ENCODE assay signal across 25 cellular contexts in the genomic region with DNA sequence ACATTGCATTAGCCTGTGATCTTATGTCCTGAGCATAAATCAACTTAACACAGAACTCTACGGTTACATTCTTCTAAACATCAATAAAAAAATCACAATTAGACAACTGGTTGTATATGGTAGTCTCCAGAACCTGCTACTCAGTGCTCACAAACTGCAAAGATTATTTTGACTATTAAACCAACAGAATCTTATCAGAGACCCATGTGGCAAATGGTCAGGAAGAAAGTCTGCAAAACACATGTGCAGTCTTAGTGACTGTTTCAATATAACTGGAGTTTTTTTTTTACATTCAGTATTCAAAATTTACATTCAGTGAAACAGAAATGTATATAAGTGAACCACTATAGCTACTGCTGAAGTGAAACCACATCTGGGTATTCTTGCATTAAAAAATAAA. TPM values are rescaled to one million over a fixed set of nuclear protein-coding genes. Genes with fewer than 3 reads are reported as not detected.
DNase-seq lines count a peak whose midpoint lies in the region; ATAC-seq, FAIRE-seq and TF ChIP-seq lines count a peak whose summit lies in the region.
"Had no signal": no experiment of that assay in that cellular context is flagged by ENCODE, and none has a peak within 500 bp of the region (broad histone marks: within the 10 kb centered on the region; RNA-seq: fewer than 3 reads in every experiment).

No MANE protein-coding gene starts in this region.

- H3K4me3 ChIP-seq in A549 (no peak overlapping the region), OCI-LY1 (ENCODE audit: low read depth, low read length, poor library complexity, severe bottlenecking) (peak overlapping the region; percentile 63), neuronal stem cell (ENCODE audit: low read length in 2 of 2) (no peak overlapping the region)
- H3K4me3 ChIP-seq: BLaER1 treated with 17β-estradiol and CSF1 and Interleukin-3, amounts not matched to agents 10 nM and 100 nM; GM23338 had no signal

- H2AFZ ChIP-seq in OCI-LY1 (ENCODE audit: low read length), result peak overlapping the region; percentile 6; the same call in 1 of the 2 replicates
- no peak overlapping the region for H2AFZ ChIP-seq in neuronal stem cell (ENCODE audit: low read length)
- H2AFZ ChIP-seq: GM23338 had no signal

- H4K8ac ChIP-seq in neuronal stem cell (ENCODE audit: low read depth, low read length), result no peak overlapping the region

- ATAC-seq in A549, result no peak
- no peak for ATAC-seq in HG03354 (IDR thresholded peaks at IDR 0.05; ENCODE audit: poor library complexity, severe bottlenecking, unreplicated experiment)
- ATAC-seq: GM23338 had no signal

- H2BK5ac ChIP-seq in neuronal stem cell (ENCODE audit: low read length), result no peak overlapping the region

- no peak for TF ChIP-seq RAD21 in A549 (conservative IDR thresholded peaks at IDR 0.05 in 1 of 2, IDR thresholded peaks at IDR 0.05 in 1 of 2)

- no peaks in the 10 kb centered on the region for H3K9me2 ChIP-seq in OCI-LY1 (ENCODE audit: low read depth, low read length)

- no peak overlapping the region for H3K4me2 ChIP-seq in A549
- peak overlapping the region; percentile 68 for H3K4me2 ChIP-seq in OCI-LY1 (ENCODE audit: low read length)
- no peak overlapping the region for H3K4me2 ChIP-seq in neuronal stem cell (ENCODE audit: insufficient read depth, low read length, poor library complexity, severe bottlenecking)
- H3K4me2 ChIP-seq: BLaER1 treated with 17β-estradiol and CSF1 and Interleukin-3, amounts not matched to agents 10 nM and 100 nM; GM23338 had no signal

- no peaks in the 10 kb centered on the region for H3K9me3 ChIP-seq in A549
- H3K9me3 ChIP-seq in OCI-LY1 (ENCODE audit: low read length), result no peaks in the 10 kb centered on the region
- H3K9me3 ChIP-seq in neuronal stem cell (replicated peaks in 1 of 2; ENCODE audit: control insufficient read depth in 2 of 2, insufficient read depth in 1 of 2, low read depth in 1 of 2, low read length in 2 of 2), result peaks cover 0 to 35% of the 10 kb centered on the region in 2 donors
- H3K9me3 ChIP-seq: BE2C; BLaER1 treated with 17β-estradiol and CSF1 and Interleukin-3, amounts not matched to agents 10 nM and 100 nM had no signal

- no peak for DNase-seq in A549 (ENCODE audit: low read depth in 1 of 2, low spot score in 1 of 2)
- peak; percentile 39 for DNase-seq in OCI-M1 (lab: John Stamatoyannopoulos, UW)
- DNase-seq in left kidney (ENCODE audit: low read depth, low spot score), result peak; percentile 34
- DNase-seq in neuronal stem cell (ENCODE audit: low spot score), result no peak
- no peak for DNase-seq in islet precursor cell
- no peak for DNase-seq in SW480 (ENCODE audit: low spot score)
- DNase-seq: ACHN; AML-193; BE2C; CD4-positive, alpha-beta T cell; CD8-positive, alpha-beta memory T cell; DMS53; DMS79 treated with DMSO at 0.1 percent for 48 hours; GF-D8; H9; HFFc6 had no signal

- H3K27ac ChIP-seq in A549 (no peak overlapping the region), OCI-LY1 (ENCODE audit: low read depth, low read length, poor library complexity, severe bottlenecking) (peak overlapping the region; percentile 95), neuronal stem cell (replicated peaks; ENCODE audit: low read length) (no peak overlapping the region)
- H3K27ac ChIP-seq: 22Rv1; BLaER1 treated with 17β-estradiol and CSF1 and Interleukin-3, amounts not matched to agents 10 nM and 100 nM had no signal

- no peak overlapping the region for H3K18ac ChIP-seq in neuronal stem cell (ENCODE audit: low read length)

- no peak overlapping the region for H2BK12ac ChIP-seq in neuronal stem cell (ENCODE audit: low read length)

- 80% methylated on average over 1 of the region's 1 CpG for WGBS in A549 (ENCODE audit: missing lambda C conversion rate)
- no CpG with 5 or more reads among the region's 1 CpG for WGBS in neuronal stem cell (ENCODE audit: extremely low coverage in 2 of 2, insufficient read length in 2 of 2, insufficient replicate concordance in 1 of 2), 2 donors

- TF ChIP-seq EP300 in A549 (IDR thresholded peaks at IDR 0.05), result no peak

- H3K23ac ChIP-seq in neuronal stem cell (ENCODE audit: low read depth, low read length, poor library complexity), result no peak overlapping the region

- no peak overlapping the region for H2BK15ac ChIP-seq in neuronal stem cell (ENCODE audit: low read length)

- H2BK120ac ChIP-seq in neuronal stem cell (ENCODE audit: low read depth, low read length), result no peak overlapping the region

- H4K20me1 ChIP-seq in OCI-LY1 (ENCODE audit: insufficient read depth, low read length), result no peaks in the 10 kb centered on the region
- H4K20me1 ChIP-seq: BLaER1 treated with 17β-estradiol and CSF1 and Interleukin-3, amounts not matched to agents 10 nM and 100 nM had no signal

- no peak for TF ChIP-seq POLR2A in A549 (IDR thresholded peaks at IDR 0.05; ENCODE audit: low read length)

- H3K27me3 ChIP-seq in OCI-LY1 (ENCODE audit: insufficient read depth, low read length) (no peaks in the 10 kb centered on the region), neuronal stem cell (ENCODE audit: control insufficient read depth in 3 of 3, insufficient read depth in 3 of 3, low read depth in 1 of 3, low read length in 3 of 3) (no peaks in the 10 kb centered on the region)
- H3K27me3 ChIP-seq: BE2C; BLaER1 treated with 17β-estradiol and CSF1 and Interleukin-3, amounts not matched to agents 10 nM and 100 nM had no signal

- H2AK5ac ChIP-seq in neuronal stem cell (ENCODE audit: low read depth, low read length), result no peak overlapping the region

- H4K91ac ChIP-seq in neuronal stem cell (ENCODE audit: low read depth, low read length, poor library complexity), result no peak overlapping the region

- H3K79me2 ChIP-seq in OCI-LY1 (ENCODE audit: insufficient read depth, low read length), result peaks cover 16% of the 10 kb centered on the region; the same call in 1 of the 2 replicates

- TF ChIP-seq CTCF in A549 (IDR thresholded peaks at IDR 0.05), result no peak
- TF ChIP-seq CTCF in OCI-LY1 (IDR thresholded peaks at IDR 0.05; ENCODE audit: low read length), result no peak

- POLR2A ChIA-PET in A549 (lab: Yijun Ruan, JAX), result no interaction called here

- peak overlapping the region; percentile 69 for H3K9ac ChIP-seq in OCI-LY1 (ENCODE audit: low read length)
- no peak overlapping the region for H3K9ac ChIP-seq in neuronal stem cell (ENCODE audit: low read depth, low read length, poor library complexity)
- H3K9ac ChIP-seq: BLaER1 treated with 17β-estradiol and CSF1 and Interleukin-3, amounts not matched to agents 10 nM and 100 nM had no signal

- H3F3A ChIP-seq in OCI-LY1 (ENCODE audit: insufficient read depth, low read length), result no peaks in the 10 kb centered on the region

- CTCF ChIA-PET in A549 (lab: Yijun Ruan, JAX), result interaction anchor here (1.2 kb wide), 1 partner anchor 10 kb away, joined by 4 read pairs; no protein-coding TSS in a partner anchor

- H3K79me1 ChIP-seq in neuronal stem cell (ENCODE audit: low read depth, low read length), result no peaks in the 10 kb centered on the region

- FAIRE-seq in A549 (lab: Jason Lieb, UNC), result peak; percentile 93
- FAIRE-seq: A204.1, GM12891, GM18507 had no signal

- no peak overlapping the region for H3K14ac ChIP-seq in neuronal stem cell (ENCODE audit: low read length)

- no peak overlapping the region for H3K4ac ChIP-seq in neuronal stem cell (ENCODE audit: low read length)

- H3K4me1 ChIP-seq in A549 (no peaks in the 10 kb centered on the region), OCI-LY1 (ENCODE audit: insufficient read depth, low read length, severe bottlenecking) (peaks cover 94% of the 10 kb centered on the region), neuronal stem cell (ENCODE audit: control insufficient read depth in 2 of 2, insufficient read depth in 1 of 2, low read depth in 1 of 2, low read length in 2 of 2) (peaks cover 0 to 2% of the 10 kb centered on the region in 2 donors)
- H3K4me1 ChIP-seq: BE2C; BLaER1 treated with 17β-estradiol and CSF1 and Interleukin-3, amounts not matched to agents 10 nM and 100 nM had no signal

- H3K36me3 ChIP-seq in OCI-LY1 (ENCODE audit: insufficient read depth, low read length) (no peaks in the 10 kb centered on the region; the same call in 1 of the 2 replicates), neuronal stem cell (replicated peaks in 1 of 2; ENCODE audit: control insufficient read depth in 2 of 2, insufficient read depth in 2 of 2, low read length in 2 of 2) (peaks cover 30 to 100% of the 10 kb centered on the region in 2 donors)
- H3K36me3 ChIP-seq: BLaER1 treated with 17β-estradiol and CSF1 and Interleukin-3, amounts not matched to agents 10 nM and 100 nM had no signal

TF ChIP-seq in A549, 52 proteins besides CTCF, POLR2A, EP300 and RAD21 (continues in another document):
- TF ChIP-seq, protein P1, sequence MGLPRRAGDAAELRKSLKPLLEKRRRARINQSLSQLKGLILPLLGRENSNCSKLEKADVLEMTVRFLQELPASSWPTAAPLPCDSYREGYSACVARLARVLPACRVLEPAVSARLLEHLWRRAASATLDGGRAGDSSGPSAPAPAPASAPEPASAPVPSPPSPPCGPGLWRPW (IDR thresholded peaks at IDR 0.05), result no peak
- TF ChIP-seq BHLHE40 (IDR thresholded peaks at IDR 0.05; ENCODE audit: low read depth, low read length), result no peak
- no peak for TF ChIP-seq CBX8 (IDR thresholded peaks at IDR 0.05)
- TF ChIP-seq KDM1A (IDR thresholded peaks at IDR 0.05; ENCODE audit: low read depth), result no peak
- TF ChIP-seq MAFK (IDR thresholded peaks at IDR 0.05; ENCODE audit: partially characterized antibody), result no peak
- TF ChIP-seq, protein P2, sequence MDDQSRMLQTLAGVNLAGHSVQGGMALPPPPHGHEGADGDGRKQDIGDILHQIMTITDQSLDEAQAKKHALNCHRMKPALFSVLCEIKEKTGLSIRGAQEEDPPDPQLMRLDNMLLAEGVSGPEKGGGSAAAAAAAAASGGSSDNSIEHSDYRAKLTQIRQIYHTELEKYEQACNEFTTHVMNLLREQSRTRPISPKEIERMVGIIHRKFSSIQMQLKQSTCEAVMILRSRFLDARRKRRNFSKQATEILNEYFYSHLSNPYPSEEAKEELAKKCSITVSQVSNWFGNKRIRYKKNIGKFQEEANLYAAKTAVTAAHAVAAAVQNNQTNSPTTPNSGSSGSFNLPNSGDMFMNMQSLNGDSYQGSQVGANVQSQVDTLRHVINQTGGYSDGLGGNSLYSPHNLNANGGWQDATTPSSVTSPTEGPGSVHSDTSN (IDR thresholded peaks at IDR 0.05), result no peak
- TF ChIP-seq, protein P3, sequence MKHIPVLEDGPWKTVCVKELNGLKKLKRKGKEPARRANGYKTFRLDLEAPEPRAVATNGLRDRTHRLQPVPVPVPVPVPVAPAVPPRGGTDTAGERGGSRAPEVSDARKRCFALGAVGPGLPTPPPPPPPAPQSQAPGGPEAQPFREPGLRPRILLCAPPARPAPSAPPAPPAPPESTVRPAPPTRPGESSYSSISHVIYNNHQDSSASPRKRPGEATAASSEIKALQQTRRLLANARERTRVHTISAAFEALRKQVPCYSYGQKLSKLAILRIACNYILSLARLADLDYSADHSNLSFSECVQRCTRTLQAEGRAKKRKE (CRISPR knock-in tag; IDR thresholded peaks at IDR 0.05; ENCODE audit: low read depth), result no peak

RNA-seq across cellular contexts. Expression of a gene that starts 27.3 kb away (rescaled TPM):
- polyA plus RNA-seq in A549 (2011; rRNA removed) (13.8 and 13.9 TPM in 2 replicates), A549 (2017; fragmentation: RNase III; extraction: RNeasy Plus Mini Kit Qiagen cat#74134 plus additional on column Dnase treatment) (6.1 to 6.6 TPM (median 6.3 TPM) in 3 replicates)
- 2.5 and 3.0 TPM in 2 replicates for polyA plus RNA-seq in A549 (2012; cell fraction: cytosol; rRNA removed)
- 1.2 and 1.4 TPM in 2 replicates for polyA plus RNA-seq in A549 (2012; cell fraction: nucleus; rRNA removed)
- 8.7 and 10.6 TPM in 2 replicates for polyA minus RNA-seq in A549 (2011; rRNA and poly(A)+ RNA removed)
- 10.5 TPM for polyA plus RNA-seq in neuronal stem cell (2013, experiment 1 of 2)
- 10.6 TPM for polyA plus RNA-seq in neuronal stem cell (2013, experiment 2 of 2)
- polyA plus RNA-seq: CD14-positive monocyte; CD8-positive, alpha-beta memory T cell had no signal

Comparison
In these comparisons a context has a peak if more than half of its experiments do, and no peak if none do; other contexts are left out.
1. DNase-seq: peak in OCI-M1 (single experiment) and left kidney (single experiment); none in A549 (0 of 2), neuronal stem cell (single experiment), islet precursor cell (single experiment) and SW480 (single experiment).